Comparison of ENCODE assay signal across 8 cellular contexts in genomic region chrX:118346258-118347094, GRCh38. TPM values are rescaled to one million over a fixed set of nuclear protein-coding genes. Genes with fewer than 3 reads are reported as not detected.
DNase-seq lines count a peak whose midpoint lies in the region; ATAC-seq and TF ChIP-seq lines count a peak whose summit lies in the region.

No MANE protein-coding gene starts in this region.

- H3K36me3 ChIP-seq in CD4-positive, CD25-positive, alpha-beta regulatory T cell (ENCODE audit: control insufficient read depth, insufficient read depth, low read length): no peaks in the 10 kb centered on the region
- H3K36me3 ChIP-seq in HUES48 (ENCODE audit: control insufficient read depth, insufficient read depth, low read length) (no peaks in the 10 kb centered on the region), ascending aorta (no peaks in the 10 kb centered on the region), spleen (no peaks in the 10 kb centered on the region)

- peaks cover 15 to 45% (median 23%) of the 10 kb centered on the region in 4 donors for H3K4me1 Mint-ChIP-seq in CD4-positive, CD25-positive, alpha-beta regulatory T cell

- peak; percentile 42 to 64 (median 55) for DNase-seq in CD4-positive, CD25-positive, alpha-beta regulatory T cell
- DNase-seq in T-helper 1 cell (peak; percentile 31 to 48 (median 43)), ascending aorta (ENCODE audit: low spot score in 2 of 2) (no peak), spleen (peak; percentile 93), midbrain (lab: John Stamatoyannopoulos, UW) (no peak)

- H3K27ac Mint-ChIP-seq in CD4-positive, CD25-positive, alpha-beta regulatory T cell: peak overlapping the region; percentile 96 to 98 (median 97)

- TF ChIP-seq CTCF in ascending aorta (IDR thresholded peaks at IDR 0.05) (no peak), spleen (IDR thresholded peaks at IDR 0.05 in 8 of 11, conservative IDR thresholded peaks at IDR 0.05 in 3 of 11) (peak in 1 of 11 experiments; percentile 2)

- H3K27me3 ChIP-seq in CD4-positive, CD25-positive, alpha-beta regulatory T cell (ENCODE audit: control insufficient read depth, insufficient read depth, low read length): no peaks in the 10 kb centered on the region
- H3K27me3 ChIP-seq in HUES48 (ENCODE audit: control insufficient read depth, insufficient read depth, low read length) (peaks cover 9% of the 10 kb centered on the region; the same call in 1 of the 2 replicates), ascending aorta (no peaks in the 10 kb centered on the region), spleen (replicated peaks in 1 of 7) (no peaks in the 10 kb centered on the region)

- no peak for TF ChIP-seq POLR2A in spleen (IDR thresholded peaks at IDR 0.05)

- H3K9me3 ChIP-seq in CD4-positive, CD25-positive, alpha-beta regulatory T cell (ENCODE audit: control insufficient read depth in 2 of 2, low read length in 2 of 2): no peaks in the 10 kb centered on the region
- H3K9me3 ChIP-seq in HUES48 (ENCODE audit: control insufficient read depth, insufficient read depth, low read length): no peaks in the 10 kb centered on the region
- H3K9me3 ChIP-seq in ascending aorta: no peaks in the 10 kb centered on the region
- no peaks in the 10 kb centered on the region for H3K9me3 ChIP-seq in spleen

- peak overlapping the region; percentile 98 to 100 (median 98) for H3K4me3 Mint-ChIP-seq in CD4-positive, CD25-positive, alpha-beta regulatory T cell

- intact Hi-C loops in ascending aorta (cut with DNase I) (loop anchor here (5.0 to 10.0 kb wide), 4 partner anchors 232 to 1508 kb away; partner anchors contain the start of genes IL13RA1, KLHL13 and UPF3B), spleen (cut with DNase I; ENCODE audit: low total_unique reads) (no loop called here)

- no peaks in the 10 kb centered on the region for H3K9me3 Mint-ChIP-seq in CD4-positive, CD25-positive, alpha-beta regulatory T cell

- H3K27me3 Mint-ChIP-seq in CD4-positive, CD25-positive, alpha-beta regulatory T cell: peaks cover 6% of the 10 kb centered on the region

- H3K27ac ChIP-seq in CD4-positive, CD25-positive, alpha-beta regulatory T cell (ENCODE audit: insufficient read depth, low read length, poor library complexity, severe bottlenecking): peak overlapping the region; percentile 88
- H3K27ac ChIP-seq in HUES48 (ENCODE audit: low read depth, low read length): peak overlapping the region; percentile 91
- peak overlapping the region; percentile 94 to 95 for H3K27ac ChIP-seq in ascending aorta
- H3K27ac ChIP-seq in spleen: peak overlapping the region; percentile 82 to 97 (median 94)

- ATAC-seq in CD4-positive, CD25-positive, alpha-beta regulatory T cell (ENCODE audit: low read depth in 2 of 2): peak; percentile 14 to 21
- peak; percentile 19 for ATAC-seq in GM21360 (IDR thresholded peaks at IDR 0.05; ENCODE audit: unreplicated experiment)

- H3K4me1 ChIP-seq in CD4-positive, CD25-positive, alpha-beta regulatory T cell (ENCODE audit: control insufficient read depth, insufficient read depth, low read length, poor library complexity, severe bottlenecking): peaks cover 24% of the 10 kb centered on the region
- H3K4me1 ChIP-seq in HUES48 (ENCODE audit: control insufficient read depth, insufficient read depth, low read length): peaks cover 29% of the 10 kb centered on the region
- H3K4me1 ChIP-seq in ascending aorta: peaks cover 0 to 3% of the 10 kb centered on the region in 2 donors
- peaks cover 0 to 52% (median 34%) of the 10 kb centered on the region in 6 donors for H3K4me1 ChIP-seq in spleen

- H3K4me3 ChIP-seq in CD4-positive, CD25-positive, alpha-beta regulatory T cell (ENCODE audit: low read depth, low read length): peak overlapping the region; percentile 92
- H3K4me3 ChIP-seq in HUES48 (ENCODE audit: low read depth, low read length): peak overlapping the region; percentile 94
- H3K4me3 ChIP-seq in ascending aorta: peak overlapping the region; percentile 69 to 89
- H3K4me3 ChIP-seq in iPS-11a (ENCODE audit: low read depth, low read length): peak overlapping the region; percentile 74
- H3K4me3 ChIP-seq in spleen: peak overlapping the region; percentile 44 to 83 (median 60)

- no peaks in the 10 kb centered on the region for H3K36me3 Mint-ChIP-seq in CD4-positive, CD25-positive, alpha-beta regulatory T cell

- WGBS in spleen, 5 donors: 0 to 53% (median 2%) methylated on average over 39 to 51 of the region's 51 CpGs

- peak overlapping the region; percentile 81 for H3K9ac ChIP-seq in HUES48 (ENCODE audit: low read depth, low read length)

RNA-seq across cellular contexts. Expression of gene WDR44, which starts 0.6 kb away (rescaled TPM):
- total RNA-seq in CD4-positive, CD25-positive, alpha-beta regulatory T cell: 23.5 TPM
- polyA plus RNA-seq in CD4-positive, CD25-positive, alpha-beta regulatory T cell: 1 to 10 TPM; 6.4 to 9.9 (median 7.2) TPM
- total RNA-seq in ascending aorta: 5.9 TPM
- 10 to 100 TPM; 14.4 to 24.5 (median 18.7) TPM for total RNA-seq in spleen
- 1 to 10 TPM; 3.5 to 5.5 (median 3.7) TPM for polyA plus RNA-seq in spleen

Comparison
In these comparisons a context has a peak if more than half of its experiments do, and no peak if none do; other contexts are left out.
1. DNase-seq: peak in CD4-positive, CD25-positive, alpha-beta regulatory T cell (3 of 3), T-helper 1 cell (5 of 5) and spleen (single experiment); none in ascending aorta (0 of 2) and midbrain (single experiment).
2. Peak in every context shown above with its lines, with median percentiles within 50 percentile points of each other: H3K27ac ChIP-seq and H3K4me3 ChIP-seq.